Comparison of ENCODE assay signal across 23 cellular contexts in the genomic region with DNA sequence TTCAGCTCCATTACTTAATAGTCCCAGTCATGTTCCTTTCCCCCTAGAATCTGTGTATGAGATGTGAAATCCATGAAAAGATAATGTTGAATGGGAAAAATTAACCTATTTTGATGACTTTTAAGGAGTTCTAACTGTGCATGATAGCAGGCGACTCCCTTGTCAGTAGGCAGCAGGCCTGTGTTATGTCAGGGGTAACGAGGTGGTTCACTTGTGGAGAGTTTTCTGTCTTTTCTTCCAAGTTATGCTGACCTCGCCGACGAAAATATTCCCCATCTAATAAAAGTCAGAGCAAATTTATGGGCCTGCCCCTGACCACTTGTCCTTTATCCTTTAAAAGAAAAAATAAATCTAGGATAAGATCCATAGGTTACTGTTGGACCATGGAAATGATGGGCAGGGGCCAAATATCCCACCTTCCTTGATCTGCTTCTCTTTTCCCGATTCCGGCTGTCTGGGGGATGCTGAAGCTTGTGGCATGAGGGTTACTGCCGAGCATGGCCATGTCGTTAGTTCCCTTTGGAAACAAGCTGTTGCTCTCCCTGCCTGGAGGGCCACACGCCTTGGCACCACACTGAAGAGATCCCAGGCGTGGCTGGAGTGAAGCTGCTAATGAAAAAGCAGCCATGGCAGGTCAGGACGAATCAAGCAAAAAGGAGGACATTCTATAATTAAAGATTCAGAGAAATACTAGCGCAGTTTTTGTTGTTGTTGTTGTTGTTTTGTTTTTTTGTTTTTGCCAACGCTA.
DNase-seq lines count a peak whose midpoint lies in the region; ATAC-seq, FAIRE-seq and TF ChIP-seq lines count a peak whose summit lies in the region.
"Had no signal": no experiment of that assay in that cellular context is flagged by ENCODE, and none has a peak within 500 bp of the region (broad histone marks: within the 10 kb centered on the region; RNA-seq: fewer than 3 reads in every experiment).

No MANE protein-coding gene starts in this region.

- DNase-seq in heart left ventricle: no peak
- DNase-seq in left ventricle myocardium inferior: no peak
- DNase-seq in cerebellar cortex (ENCODE audit: low spot score): peak; percentile 10
- peak; percentile 19 for DNase-seq in mesenchymal stem cell
- no peak for DNase-seq in urothelium cell line (ENCODE audit: low spot score)
- DNase-seq in lower lobe of right lung: no peak
- DNase-seq: activated CD4-positive, alpha-beta T cell treated with anti-CD3 and anti-CD28 coated beads, Interleukin-2, amount 50 U/mL, for 1 hour; activated CD8-positive, alpha-beta memory T cell treated with anti-CD3 and anti-CD28 coated beads, Interleukin-2, amount 10 ng/mL, durations not matched to agents 7 days and 5 days; CD8-positive, alpha-beta memory T cell; foreskin melanocyte; GDM1; hypothalamus; NCI-H1105 treated with DMSO at 0.1 percent for 48 hours; NCI-H2029; NCI-H2227 treated with DMSO at 0.1 percent for 48 hours; T-helper 9 cell had no signal

- H2BK120ac ChIP-seq in mesenchymal stem cell (ENCODE audit: low read depth, low read length): no peak overlapping the region

- H3K4ac ChIP-seq in mesenchymal stem cell (ENCODE audit: low read depth in 1 of 2, low read length in 2 of 2): no peak overlapping the region

- intact Hi-C loops in heart left ventricle (cut with DNase I) (loop anchor here in 2 of 10 donors (5.0 to 10.0 kb wide), 2 partner anchors 90 to 93 kb away; partner anchors contain the start of gene ROR1 (in 1 of the 2)), left ventricle myocardium inferior (cut with micrococcal nuclease) (no loop called here), lower lobe of right lung (cut with DNase I) (no loop called here)

- H2AK5ac ChIP-seq in mesenchymal stem cell (ENCODE audit: low read length, severe bottlenecking): no peak overlapping the region

- no peak overlapping the region for H2BK15ac ChIP-seq in mesenchymal stem cell (ENCODE audit: low read depth, poor library complexity, severe bottlenecking)

- H3K36me3 ChIP-seq in heart left ventricle (no peaks in the 10 kb centered on the region), left ventricle myocardium inferior (no peaks in the 10 kb centered on the region), mesenchymal stem cell (ENCODE audit: control insufficient read depth in 1 of 2, insufficient read depth in 2 of 2, low read depth in 1 of 2, low read length in 2 of 2) (no peaks in the 10 kb centered on the region), lower lobe of right lung (no peaks in the 10 kb centered on the region)
- H3K36me3 ChIP-seq: prostate gland, WERI-Rb-1 had no signal

- H3K9me3 ChIP-seq in heart left ventricle (no peaks in the 10 kb centered on the region), left ventricle myocardium inferior (replicated peaks) (no peaks in the 10 kb centered on the region), mesenchymal stem cell (ENCODE audit: control insufficient read depth, low read length) (no peaks in the 10 kb centered on the region), lower lobe of right lung (no peaks in the 10 kb centered on the region)
- H3K9me3 ChIP-seq: prostate gland had no signal

- WGBS in heart left ventricle, 4 donors: 64 to 80% (median 72%) methylated on average over 14 of the region's 14 CpGs
- 72% methylated on average over 10 of the region's 14 CpGs for WGBS in mesenchymal stem cell

- H3K23ac ChIP-seq in mesenchymal stem cell (ENCODE audit: low read length in 2 of 2): no peak overlapping the region

- H3K27me3 ChIP-seq in heart left ventricle (no peaks in the 10 kb centered on the region), left ventricle myocardium inferior (ENCODE audit: low read depth) (no peaks in the 10 kb centered on the region), mesenchymal stem cell (ENCODE audit: control insufficient read depth in 1 of 2, insufficient read depth in 1 of 2, low read length in 2 of 2) (no peaks in the 10 kb centered on the region), lower lobe of right lung (ENCODE audit: low read depth) (no peaks in the 10 kb centered on the region)
- H3K27me3 ChIP-seq: dorsolateral prefrontal cortex had no signal

- FAIRE-seq in urothelium cell line (lab: Jason Lieb, UNC): peak; percentile 27
- FAIRE-seq: A204.1 had no signal

- peaks cover 0 to 57% (median 16%) of the 10 kb centered on the region in 12 donors for H3K4me1 ChIP-seq in heart left ventricle
- peaks cover 47% of the 10 kb centered on the region for H3K4me1 ChIP-seq in left ventricle myocardium inferior
- H3K4me1 ChIP-seq in mesenchymal stem cell (ENCODE audit: control insufficient read depth, insufficient read depth, low read depth, low read length): peaks cover 2% of the 10 kb centered on the region
- no peaks in the 10 kb centered on the region for H3K4me1 ChIP-seq in lower lobe of right lung
- H3K4me1 ChIP-seq: prostate gland had no signal

- H3K27ac ChIP-seq in heart left ventricle (peak overlapping the region in 3 of 12 donors; percentile 5 to 63 (median 18)), left ventricle myocardium inferior (replicated peaks) (no peak overlapping the region), mesenchymal stem cell (ENCODE audit: low read length, poor library complexity, severe bottlenecking) (no peak overlapping the region), lower lobe of right lung (no peak overlapping the region)
- H3K27ac ChIP-seq: dorsolateral prefrontal cortex, skin epidermis, WERI-Rb-1 had no signal

- no peak overlapping the region for H3K9ac ChIP-seq in mesenchymal stem cell (ENCODE audit: low read length)

- H3K14ac ChIP-seq in mesenchymal stem cell (ENCODE audit: low read length in 2 of 2): no peak overlapping the region

- TF ChIP-seq POLR2A in heart left ventricle (IDR thresholded peaks at IDR 0.05): no peak

- no peak overlapping the region for H4K8ac ChIP-seq in mesenchymal stem cell (ENCODE audit: low read length)

- H3K4me3 ChIP-seq in heart left ventricle (no peak overlapping the region), left ventricle myocardium inferior (no peak overlapping the region), mesenchymal stem cell (ENCODE audit: insufficient read depth in 1 of 2, low read depth in 1 of 2, low read length in 2 of 2) (no peak overlapping the region), lower lobe of right lung (no peak overlapping the region)
- H3K4me3 ChIP-seq: dorsolateral prefrontal cortex, prostate gland, skin epidermis had no signal

- peak; percentile 31 to 59 (median 48) for ATAC-seq in heart left ventricle
- no peak for ATAC-seq in lower lobe of right lung
- ATAC-seq in HG02970 (IDR thresholded peaks at IDR 0.05; ENCODE audit: low FRiP score, unreplicated experiment): no peak
- no peak for ATAC-seq in GM21423 (IDR thresholded peaks at IDR 0.05; ENCODE audit: unreplicated experiment)
- ATAC-seq: activated CD8-positive, alpha-beta memory T cell treated with anti-CD3 and anti-CD28 coated beads, Interleukin-2, amount 10 ng/mL, durations not matched to agents 7 days and 5 days had no signal

- peak overlapping the region; percentile 35 for H4K91ac ChIP-seq in mesenchymal stem cell (ENCODE audit: low read length)

- H3K18ac ChIP-seq in mesenchymal stem cell (ENCODE audit: low read depth in 1 of 2, low read length in 2 of 2): peak overlapping the region in 1 of 2 experiments; percentile 31

- no peak overlapping the region for H2BK5ac ChIP-seq in mesenchymal stem cell (ENCODE audit: low read depth, low read length, poor library complexity, severe bottlenecking)

- H3K4me2 ChIP-seq in mesenchymal stem cell (ENCODE audit: low read length, poor library complexity, severe bottlenecking): no peak overlapping the region

- H2BK12ac ChIP-seq in mesenchymal stem cell (ENCODE audit: low read length in 2 of 2): no peak overlapping the region

- peaks cover 31% of the 10 kb centered on the region for H3K79me1 ChIP-seq in mesenchymal stem cell (replicated peaks; ENCODE audit: low read length, poor library complexity, severe bottlenecking)

- TF ChIP-seq CTCF in heart left ventricle (IDR thresholded peaks at IDR 0.05) (no peak), left ventricle myocardium inferior (IDR thresholded peaks at IDR 0.05; ENCODE audit: borderline replicate concordance) (no peak), lower lobe of right lung (IDR thresholded peaks at IDR 0.05) (no peak)

- H2AFZ ChIP-seq in mesenchymal stem cell (ENCODE audit: low read depth, low read length): no peak overlapping the region

Comparison
In these comparisons a context has a peak if more than half of its experiments do, and no peak if none do; other contexts are left out.
1. ATAC-seq: peak in heart left ventricle (4 of 4); none in lower lobe of right lung (0 of 2), HG02970 (single experiment) and GM21423 (single experiment).
2. DNase-seq: peak in cerebellar cortex (single experiment) and mesenchymal stem cell (single experiment); none in heart left ventricle (0 of 5), left ventricle myocardium inferior (single experiment), urothelium cell line (single experiment) and lower lobe of right lung (single experiment).